ENCODE assay signal across 1 cellular context in the genomic region with DNA sequence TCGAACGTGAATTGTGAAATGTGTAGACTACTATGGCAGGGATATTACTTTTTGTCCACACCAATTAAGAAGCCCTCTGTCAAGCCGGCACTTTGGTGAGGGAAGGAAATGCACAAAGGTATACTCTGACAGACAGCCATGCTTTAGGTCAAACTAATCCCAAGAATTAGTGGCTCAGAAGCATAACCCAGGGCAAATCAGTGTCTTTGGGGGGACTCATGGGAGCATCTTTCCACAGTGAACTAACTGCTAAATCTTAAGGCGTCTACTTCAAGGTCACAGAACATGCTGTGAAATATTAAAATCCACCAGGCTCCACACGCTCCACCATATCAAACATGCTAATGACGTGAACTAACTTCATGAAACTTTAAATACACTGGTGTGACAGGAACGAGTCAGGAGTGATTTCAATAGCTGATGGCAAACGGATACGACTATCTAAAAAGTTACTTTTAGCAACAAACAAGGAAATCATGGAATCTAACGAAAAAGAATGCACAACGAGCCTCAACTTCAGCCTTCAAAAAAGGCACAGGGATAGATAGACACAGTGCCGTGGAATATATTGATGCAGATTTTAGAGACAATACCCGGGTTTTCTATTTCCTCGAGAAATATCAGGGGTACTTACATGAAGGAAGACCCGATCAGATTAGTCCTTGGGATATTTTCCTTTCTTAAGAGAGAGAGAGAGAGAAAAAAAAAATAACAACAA.
TF ChIP-seq lines count a peak whose summit lies in the region.

No MANE protein-coding gene starts in this region.

TF ChIP-seq in GM23338, 12 proteins besides CTCF, POLR2A, EP300 and RAD21 (continued from another document):
- TF ChIP-seq, protein P1, sequence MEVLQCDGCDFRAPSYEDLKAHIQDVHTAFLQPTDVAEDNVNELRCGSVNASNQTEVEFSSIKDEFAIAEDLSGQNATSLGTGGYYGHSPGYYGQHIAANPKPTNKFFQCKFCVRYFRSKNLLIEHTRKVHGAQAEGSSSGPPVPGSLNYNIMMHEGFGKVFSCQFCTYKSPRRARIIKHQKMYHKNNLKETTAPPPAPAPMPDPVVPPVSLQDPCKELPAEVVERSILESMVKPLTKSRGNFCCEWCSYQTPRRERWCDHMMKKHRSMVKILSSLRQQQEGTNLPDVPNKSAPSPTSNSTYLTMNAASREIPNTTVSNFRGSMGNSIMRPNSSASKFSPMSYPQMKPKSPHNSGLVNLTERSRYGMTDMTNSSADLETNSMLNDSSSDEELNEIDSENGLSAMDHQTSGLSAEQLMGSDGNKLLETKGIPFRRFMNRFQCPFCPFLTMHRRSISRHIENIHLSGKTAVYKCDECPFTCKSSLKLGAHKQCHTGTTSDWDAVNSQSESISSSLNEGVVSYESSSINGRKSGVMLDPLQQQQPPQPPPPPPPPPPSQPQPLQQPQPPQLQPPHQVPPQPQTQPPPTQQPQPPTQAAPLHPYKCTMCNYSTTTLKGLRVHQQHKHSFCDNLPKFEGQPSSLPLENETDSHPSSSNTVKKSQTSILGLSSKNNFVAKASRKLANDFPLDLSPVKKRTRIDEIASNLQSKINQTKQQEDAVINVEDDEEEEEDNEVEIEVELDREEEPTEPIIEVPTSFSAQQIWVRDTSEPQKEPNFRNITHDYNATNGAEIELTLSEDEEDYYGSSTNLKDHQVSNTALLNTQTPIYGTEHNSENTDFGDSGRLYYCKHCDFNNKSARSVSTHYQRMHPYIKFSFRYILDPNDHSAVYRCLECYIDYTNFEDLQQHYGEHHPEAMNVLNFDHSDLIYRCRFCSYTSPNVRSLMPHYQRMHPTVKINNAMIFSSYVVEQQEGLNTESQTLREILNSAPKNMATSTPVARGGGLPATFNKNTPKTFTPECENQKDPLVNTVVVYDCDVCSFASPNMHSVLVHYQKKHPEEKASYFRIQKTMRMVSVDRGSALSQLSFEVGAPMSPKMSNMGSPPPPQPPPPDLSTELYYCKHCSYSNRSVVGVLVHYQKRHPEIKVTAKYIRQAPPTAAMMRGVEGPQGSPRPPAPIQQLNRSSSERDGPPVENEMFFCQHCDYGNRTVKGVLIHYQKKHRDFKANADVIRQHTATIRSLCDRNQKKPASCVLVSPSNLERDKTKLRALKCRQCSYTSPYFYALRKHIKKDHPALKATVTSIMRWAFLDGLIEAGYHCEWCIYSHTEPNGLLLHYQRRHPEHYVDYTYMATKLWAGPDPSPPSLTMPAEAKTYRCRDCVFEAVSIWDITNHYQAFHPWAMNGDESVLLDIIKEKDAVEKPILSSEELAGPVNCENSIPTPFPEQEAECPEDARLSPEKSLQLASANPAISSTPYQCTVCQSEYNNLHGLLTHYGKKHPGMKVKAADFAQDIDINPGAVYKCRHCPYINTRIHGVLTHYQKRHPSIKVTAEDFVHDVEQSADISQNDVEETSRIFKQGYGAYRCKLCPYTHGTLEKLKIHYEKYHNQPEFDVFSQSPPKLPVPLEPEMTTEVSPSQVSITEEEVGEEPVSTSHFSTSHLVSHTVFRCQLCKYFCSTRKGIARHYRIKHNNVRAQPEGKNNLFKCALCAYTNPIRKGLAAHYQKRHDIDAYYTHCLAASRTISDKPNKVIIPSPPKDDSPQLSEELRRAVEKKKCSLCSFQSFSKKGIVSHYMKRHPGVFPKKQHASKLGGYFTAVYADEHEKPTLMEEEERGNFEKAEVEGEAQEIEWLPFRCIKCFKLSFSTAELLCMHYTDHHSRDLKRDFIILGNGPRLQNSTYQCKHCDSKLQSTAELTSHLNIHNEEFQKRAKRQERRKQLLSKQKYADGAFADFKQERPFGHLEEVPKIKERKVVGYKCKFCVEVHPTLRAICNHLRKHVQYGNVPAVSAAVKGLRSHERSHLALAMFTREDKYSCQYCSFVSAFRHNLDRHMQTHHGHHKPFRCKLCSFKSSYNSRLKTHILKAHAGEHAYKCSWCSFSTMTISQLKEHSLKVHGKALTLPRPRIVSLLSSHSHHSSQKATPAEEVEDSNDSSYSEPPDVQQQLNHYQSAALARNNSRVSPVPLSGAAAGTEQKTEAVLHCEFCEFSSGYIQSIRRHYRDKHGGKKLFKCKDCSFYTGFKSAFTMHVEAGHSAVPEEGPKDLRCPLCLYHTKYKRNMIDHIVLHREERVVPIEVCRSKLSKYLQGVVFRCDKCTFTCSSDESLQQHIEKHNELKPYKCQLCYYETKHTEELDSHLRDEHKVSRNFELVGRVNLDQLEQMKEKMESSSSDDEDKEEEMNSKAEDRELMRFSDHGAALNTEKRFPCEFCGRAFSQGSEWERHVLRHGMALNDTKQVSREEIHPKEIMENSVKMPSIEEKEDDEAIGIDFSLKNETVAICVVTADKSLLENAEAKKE (CRISPR knock-in tag; IDR thresholded peaks at IDR 0.05), result no peak
- no peak for TF ChIP-seq EZH2phosphoT487 (IDR thresholded peaks at IDR 0.05; ENCODE audit: unreplicated experiment)
- no peak for TF ChIP-seq CREB1 (CRISPR knock-in tag; IDR thresholded peaks at IDR 0.05; ENCODE audit: low read depth)
TF ChIP-seq in GM23338: peak in this region for 0.
